In the genomic region with DNA sequence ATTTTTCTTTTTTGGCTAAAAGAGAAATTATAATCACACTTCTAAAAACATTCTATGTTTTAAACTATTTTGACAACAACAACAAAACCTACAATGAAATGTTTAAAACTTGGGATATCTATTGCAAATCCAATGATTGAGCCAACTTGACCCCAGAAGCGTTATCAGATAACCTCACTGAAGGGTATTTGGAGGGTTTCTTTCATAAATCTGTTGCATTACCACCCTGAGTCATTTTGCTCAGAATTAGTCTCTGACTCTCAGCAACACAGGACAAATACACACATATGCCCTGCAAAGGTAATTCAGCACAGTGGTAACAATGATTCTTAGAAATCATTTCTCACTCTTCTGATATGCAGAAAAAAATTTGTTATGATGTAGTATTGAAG, we compare ENCODE assay signal across 16 cellular contexts. TPM values are rescaled to one million over a fixed set of nuclear protein-coding genes. Genes with fewer than 3 reads are reported as not detected.
DNase-seq lines count a peak whose midpoint lies in the region; ATAC-seq, FAIRE-seq and TF ChIP-seq lines count a peak whose summit lies in the region.
"Had no signal": no experiment of that assay in that cellular context is flagged by ENCODE, and none has a peak within 500 bp of the region (broad histone marks: within the 10 kb centered on the region; RNA-seq: fewer than 3 reads in every experiment).

No MANE protein-coding gene starts in this region.

- H3K4me2 ChIP-seq in neural progenitor cell: peak overlapping the region; percentile 3

- H3K27me3 Mint-ChIP-seq in neural progenitor cell (ENCODE audit: insufficient read depth, low read depth): peaks cover 6% of the 10 kb centered on the region

- H3K27me3 ChIP-seq in heart right ventricle (peaks cover 0 to 24% (median 6%) of the 10 kb centered on the region in 7 donors), neural progenitor cell (peaks cover 4% of the 10 kb centered on the region)
- H3K27me3 ChIP-seq: breast epithelium, right lobe of liver had no signal

- no peaks in the 10 kb centered on the region for H4K20me1 ChIP-seq in neural progenitor cell (ENCODE audit: low read depth)

- peaks cover 2% of the 10 kb centered on the region for H3K36me3 Mint-ChIP-seq in neural progenitor cell

- peak overlapping the region; percentile 98 for H3K27ac Mint-ChIP-seq in neural progenitor cell

- peaks cover 38% of the 10 kb centered on the region for H3K4me1 Mint-ChIP-seq in neural progenitor cell

- H3K9me3 ChIP-seq in heart right ventricle: no peaks in the 10 kb centered on the region
- no peaks in the 10 kb centered on the region for H3K9me3 ChIP-seq in neural progenitor cell (ENCODE audit: low read depth)
- H3K9me3 ChIP-seq: breast epithelium, right lobe of liver had no signal

- WGBS in heart right ventricle, 2 donors: 72 to 83% methylated on average over 1 of the region's 1 CpG

- intact Hi-C loops in heart right ventricle (cut with DNase I): loop anchor here in 1 of 10 donors (10.0 kb wide), 1 partner anchor 98 kb away; no protein-coding TSS in a partner anchor
- intact Hi-C loops in left cardiac atrium (cut with DNase I): loop anchor here in 1 of 2 donors (10.0 kb wide), 1 partner anchor 98 kb away; no protein-coding TSS in a partner anchor

- peaks cover 7% of the 10 kb centered on the region for H3F3A ChIP-seq in neural progenitor cell (ENCODE audit: low read depth)

- TF ChIP-seq CTCF in heart right ventricle (IDR thresholded peaks at IDR 0.05) (no peak), choroid plexus epithelial cell (conservative IDR thresholded peaks at IDR 0.05; ENCODE audit: low read depth, low read length) (no peak), neural progenitor cell (IDR thresholded peaks at IDR 0.05) (no peak)

- H2AFZ ChIP-seq in neural progenitor cell (replicated peaks): no peak overlapping the region

- peak overlapping the region in 9 of 10 donors; percentile 6 to 90 (median 77) for H3K27ac ChIP-seq in heart right ventricle
- no peak overlapping the region for H3K27ac ChIP-seq in neural progenitor cell

- peak overlapping the region in 1 of 10 donors; percentile 21 for H3K4me3 ChIP-seq in heart right ventricle
- peak overlapping the region; percentile 4 for H3K4me3 ChIP-seq in choroid plexus epithelial cell (ENCODE audit: low read depth, low read length)
- H3K4me3 ChIP-seq in neural progenitor cell: no peak overlapping the region
- H3K4me3 ChIP-seq: breast epithelium, K562, right lobe of liver had no signal

- H3K4me1 ChIP-seq in heart right ventricle: peaks cover 0 to 29% (median 8%) of the 10 kb centered on the region in 9 donors
- peaks cover 22% of the 10 kb centered on the region for H3K4me1 ChIP-seq in neural progenitor cell
- H3K4me1 ChIP-seq: breast epithelium, right lobe of liver had no signal

- peak overlapping the region; percentile 20 for H3K4me3 Mint-ChIP-seq in neural progenitor cell

- ATAC-seq in heart right ventricle (no peak), left cardiac atrium (no peak), HG02678 (IDR thresholded peaks at IDR 0.05; ENCODE audit: unreplicated experiment) (no peak)
- ATAC-seq: K562 had no signal

- H3K36me3 ChIP-seq in heart right ventricle: peaks cover 0 to 2% (median 0%) of the 10 kb centered on the region in 9 donors
- H3K36me3 ChIP-seq in neural progenitor cell: no peaks in the 10 kb centered on the region
- H3K36me3 ChIP-seq: breast epithelium, right lobe of liver had no signal

- DNase-seq in heart right ventricle: no peak
- no peak for DNase-seq in left cardiac atrium
- peak; percentile 29 for DNase-seq in choroid plexus epithelial cell (ENCODE audit: low read depth)
- no peak for DNase-seq in neural progenitor cell (ENCODE audit: low spot score)
- DNase-seq in NCI-H1092 (lab: John Stamatoyannopoulos, UW): no peak
- DNase-seq in GM19238 (ENCODE audit: insufficient read length, low spot score): no peak
- DNase-seq in frontal cortex (ENCODE audit: low spot score in 2 of 2): no peak
- DNase-seq: AML-193, foreskin melanocyte, GF-D8, NCI-H2029 treated with DMSO at 0.1 percent for 48 hours, right lobe of liver, T-helper 9 cell had no signal

- peaks cover 7% of the 10 kb centered on the region for H3K9me3 Mint-ChIP-seq in neural progenitor cell

- no peak overlapping the region for H3K9ac ChIP-seq in neural progenitor cell

- peaks cover 11% of the 10 kb centered on the region for H3K79me2 ChIP-seq in neural progenitor cell (ENCODE audit: low read depth)

- FAIRE-seq in frontal cortex (lab: Jason Lieb, UNC): no peak
- FAIRE-seq: K562 had no signal

RNA-seq across cellular contexts. Expression of a gene that starts 2.3 kb away (rescaled TPM):
- 100 to 1,000 TPM in 4 of 10 donors, 10 to 100 TPM in 6; 62.4 to 428 (median 91.0) TPM for total RNA-seq in heart right ventricle
- polyA plus RNA-seq in heart right ventricle: 100 to 1,000 TPM in 1 of 2 donors, 10 to 100 TPM in 1; 45.2 to 155 TPM
- 100 to 1,000 TPM; 258 to 270 TPM for total RNA-seq in left cardiac atrium
- 28.0 and 47.9 TPM in 2 replicates for total RNA-seq in neural progenitor cell (ENCODE audit: low replicate concordance)
- 84.4 TPM for total RNA-seq in frontal cortex
